8 cellular contexts compared by ENCODE assay signal in genomic region chr6:99602519-99603420, GRCh38. TPM values are rescaled to one million over a fixed set of nuclear protein-coding genes. Genes with fewer than 3 reads are reported as not detected.
DNase-seq lines count a peak whose midpoint lies in the region; ATAC-seq and TF ChIP-seq lines count a peak whose summit lies in the region.

No MANE protein-coding gene starts in this region.

- H3K27ac Mint-ChIP-seq in Caco-2 (ENCODE audit: unreplicated experiment) = no peak overlapping the region
- H3K27ac Mint-ChIP-seq in HFFc6 = no peak overlapping the region
- H3K27ac Mint-ChIP-seq in osteocyte (ENCODE audit: unreplicated experiment) = no peak overlapping the region

- H3K36me3 Mint-ChIP-seq in Caco-2 (ENCODE audit: insufficient read depth, unreplicated experiment) (no peaks in the 10 kb centered on the region), HFFc6 (ENCODE audit: low read depth) (no peaks in the 10 kb centered on the region), osteocyte (ENCODE audit: unreplicated experiment) (no peaks in the 10 kb centered on the region)

- TF ChIP-seq POLR2A in uterus (IDR thresholded peaks at IDR 0.05) = no peak

- DNase-seq in Caco-2 = no peak
- DNase-seq in HFFc6 = no peak
- no peak for DNase-seq in mammary epithelial cell
- DNase-seq in osteocyte (ENCODE audit: extremely low spot score, unreplicated experiment) = no peak
- DNase-seq in HT-29 (ENCODE audit: low spot score) = no peak
- no peak for DNase-seq in uterus
- DNase-seq in PC-3 = no peak
- DNase-seq in DMS79 treated with DMSO at 0.1 percent for 48 hours (lab: John Stamatoyannopoulos, UW) = no peak

- intact Hi-C loops in Caco-2 (cut with micrococcal nuclease; ENCODE audit: unreplicated experiment) (no loop called here), mammary epithelial cell (cut with micrococcal nuclease) (no loop called here), uterus (cut with DNase I; ENCODE audit: low total_unique reads) (no loop called here), PC-3 (cut with micrococcal nuclease) (no loop called here)

- H3K4me3 Mint-ChIP-seq in Caco-2 (ENCODE audit: unreplicated experiment) (peak overlapping the region; percentile 57), HFFc6 (peak overlapping the region; percentile 74), osteocyte (ENCODE audit: unreplicated experiment) (peak overlapping the region; percentile 66)

- H3K9me2 ChIP-seq in PC-3 (replicated peaks; ENCODE audit: low read length) = no peaks in the 10 kb centered on the region

- H3F3A ChIP-seq in PC-3 (ENCODE audit: low read length, unreplicated experiment) = no peaks in the 10 kb centered on the region

- H3K4me3 ChIP-seq in Caco-2 (ENCODE audit: low read depth, low read length) (peak overlapping the region; percentile 26; the same call in 1 of the 2 replicates), mammary epithelial cell (replicated peaks in 1 of 3; ENCODE audit: insufficient read depth in 1 of 3, low read depth in 2 of 3, low read length in 3 of 3) (no peak overlapping the region), uterus (peak overlapping the region in 1 of 2 donors; percentile 13), PC-3 (ENCODE audit: low read length) (no peak overlapping the region)

- 17% methylated on average over 25 of the region's 54 CpGs for WGBS in mammary epithelial cell (ENCODE audit: low coverage, missing lambda C conversion rate)

- H3K27me3 ChIP-seq in Caco-2 (replicated peaks; ENCODE audit: control insufficient read depth, insufficient read depth, low read length) = peaks cover 1% of the 10 kb centered on the region
- H3K27me3 ChIP-seq in mammary epithelial cell (ENCODE audit: insufficient read depth, low read length) = peaks cover 67% of the 10 kb centered on the region
- H3K27me3 ChIP-seq in uterus = peaks cover 17 to 92% of the 10 kb centered on the region in 2 donors
- peaks cover 57% of the 10 kb centered on the region for H3K27me3 ChIP-seq in PC-3 (ENCODE audit: low read length)

- dilution Hi-C loops in mammary epithelial cell (cut with HindIII; ENCODE audit: low sequenced_read_pairs) = no loop called here

- H3K4me1 ChIP-seq in Caco-2 (no peaks in the 10 kb centered on the region), mammary epithelial cell (ENCODE audit: insufficient read depth, low read length) (peaks cover 7% of the 10 kb centered on the region), uterus (peaks cover 0 to 14% of the 10 kb centered on the region in 2 donors), PC-3 (ENCODE audit: insufficient read depth, low read length) (no peaks in the 10 kb centered on the region)

- no peak for TF ChIP-seq CTCF in Caco-2 (IDR thresholded peaks at IDR 0.05; ENCODE audit: insufficient read depth in 1 of 2, low read depth in 1 of 2, low read length in 1 of 2, severe bottlenecking in 1 of 2, unreplicated experiment in 1 of 2)
- no peak for TF ChIP-seq CTCF in HFFc6 (IDR thresholded peaks at IDR 0.05)
- TF ChIP-seq CTCF in mammary epithelial cell (conservative IDR thresholded peaks at IDR 0.05 in 1 of 2, IDR thresholded peaks at IDR 0.05 in 1 of 2; ENCODE audit: extremely low read depth in 1 of 2, insufficient read depth in 1 of 2, low read depth in 1 of 2, low read length in 2 of 2) = no peak
- no peak for TF ChIP-seq CTCF in osteocyte (IDR thresholded peaks at IDR 0.05)
- no peak for TF ChIP-seq CTCF in uterus (IDR thresholded peaks at IDR 0.05)
- no peak for TF ChIP-seq CTCF in PC-3 (conservative IDR thresholded peaks at IDR 0.05; ENCODE audit: low read depth, low read length)

- in situ Hi-C loops in mammary epithelial cell (cut with MboI; ENCODE audit: low sequenced_read_pairs in 2 of 2) = no loop called here

- H3K9me3 Mint-ChIP-seq in Caco-2 (ENCODE audit: unreplicated experiment) = no peaks in the 10 kb centered on the region
- H3K9me3 Mint-ChIP-seq in HFFc6 = no peaks in the 10 kb centered on the region
- no peaks in the 10 kb centered on the region for H3K9me3 Mint-ChIP-seq in osteocyte (ENCODE audit: unreplicated experiment)

- H3K27me3 Mint-ChIP-seq in Caco-2 (ENCODE audit: insufficient read depth, unreplicated experiment) (peaks cover 38% of the 10 kb centered on the region), HFFc6 (ENCODE audit: insufficient read depth) (peaks cover 73% of the 10 kb centered on the region), osteocyte (ENCODE audit: unreplicated experiment) (peaks cover 96% of the 10 kb centered on the region)

- no peaks in the 10 kb centered on the region for H3K4me1 Mint-ChIP-seq in Caco-2 (ENCODE audit: low read depth, unreplicated experiment)
- peaks cover 7% of the 10 kb centered on the region for H3K4me1 Mint-ChIP-seq in HFFc6 (ENCODE audit: low read depth)
- H3K4me1 Mint-ChIP-seq in osteocyte (ENCODE audit: unreplicated experiment) = peaks cover 29% of the 10 kb centered on the region

- POLR2A ChIA-PET in Caco-2 (lab: Charles Lee) (no interaction called here), PC-3 (lab: Charles Lee; ENCODE audit: unreplicated experiment) (no interaction called here)

- H4K20me1 ChIP-seq in mammary epithelial cell (ENCODE audit: insufficient read depth, low read length) (no peaks in the 10 kb centered on the region), PC-3 (ENCODE audit: low read length) (no peaks in the 10 kb centered on the region)

- H2AFZ ChIP-seq in mammary epithelial cell (ENCODE audit: low read depth, low read length) (no peak overlapping the region), PC-3 (ENCODE audit: low read length) (no peak overlapping the region)

- BruUV-seq in Caco-2 (replicated peaks; lab: Mats Ljungman, UMichigan) (no TSS peak), mammary epithelial cell (replicated peaks; lab: Mats Ljungman, UMichigan) (no TSS peak), PC-3 (replicated peaks; lab: Mats Ljungman, UMichigan) (no TSS peak)

- H3K27ac ChIP-seq in mammary epithelial cell (ENCODE audit: insufficient read depth, low read depth, low read length) = no peak overlapping the region
- no peak overlapping the region for H3K27ac ChIP-seq in uterus
- H3K27ac ChIP-seq in PC-3 (ENCODE audit: low read length) = no peak overlapping the region

- ATAC-seq in PC-3 = no peak

- H3K36me3 ChIP-seq in Caco-2 (ENCODE audit: control insufficient read depth, insufficient read depth, low read length) (no peaks in the 10 kb centered on the region), mammary epithelial cell (ENCODE audit: insufficient read depth, low read length) (no peaks in the 10 kb centered on the region), uterus (no peaks in the 10 kb centered on the region), PC-3 (ENCODE audit: low read depth, low read length) (no peaks in the 10 kb centered on the region)

- no peaks in the 10 kb centered on the region for H3K9me3 ChIP-seq in Caco-2
- no peaks in the 10 kb centered on the region for H3K9me3 ChIP-seq in mammary epithelial cell (replicated peaks; ENCODE audit: insufficient read depth, low read length)
- H3K9me3 ChIP-seq in uterus = no peaks in the 10 kb centered on the region
- no peaks in the 10 kb centered on the region for H3K9me3 ChIP-seq in PC-3 (ENCODE audit: low read length)

- CTCF ChIA-PET in Caco-2 (lab: Charles Lee) = no interaction called here
- CTCF ChIA-PET in mammary epithelial cell (lab: Charles Lee; ENCODE audit: low non-redundant PET) = no interaction called here
- CTCF ChIA-PET in PC-3 (lab: Charles Lee) = no interaction called here

- H3K9ac ChIP-seq in mammary epithelial cell (ENCODE audit: insufficient read depth, low read length) (no peak overlapping the region), PC-3 (ENCODE audit: low read length) (no peak overlapping the region)

- H3K4me2 ChIP-seq in mammary epithelial cell (ENCODE audit: insufficient read depth, low read depth, low read length) (peak overlapping the region; percentile 42), PC-3 (ENCODE audit: low read length) (no peak overlapping the region)

- H3K79me2 ChIP-seq in mammary epithelial cell (ENCODE audit: insufficient read depth, low read length) (no peaks in the 10 kb centered on the region), PC-3 (ENCODE audit: low read length) (no peaks in the 10 kb centered on the region)

RNA-seq across cellular contexts. Expression of gene PRDM13, which starts 3.9 kb away (rescaled TPM):
- total RNA-seq in Caco-2 (2022) (0.41 and 0.44 TPM in 2 replicates), mammary epithelial cell (not detected), osteocyte (not detected in 2 replicates), uterus (not detected), PC-3 (2014; rRNA removed) (not detected in 2 replicates)
- total RNA-seq in HFFc6 (2021; fragmentation: NEBNext Ultra II Directional; extraction: Animal tissue kit (Norgen Biotek cat#: 25700)) = not detected
- not detected for polyA plus RNA-seq in mammary epithelial cell
- not detected for polyA minus RNA-seq in mammary epithelial cell
- not detected in 2 replicates for total RNA-seq in HT-29 (2014; rRNA removed; shearing (Covaris generic))

RNA-seq across cellular contexts. Expression of gene CCNC, which starts 34.3 kb away (rescaled TPM):
- total RNA-seq in Caco-2 (2022) (93.1 and 94.6 TPM in 2 replicates), mammary epithelial cell (100 to 1,000 TPM in 1 of 2 donors, 10 to 100 TPM in 1; 79.3 to 130 TPM), osteocyte (34.6 and 35.9 TPM in 2 replicates), uterus (10 to 100 TPM; 48.4 to 97.0 (median 54.8) TPM), PC-3 (2014; rRNA removed) (53.7 and 69.3 TPM in 2 replicates)
- 10 to 100 TPM; 40.9 to 46.3 (median 43.1) TPM for total RNA-seq in HFFc6 (2021; fragmentation: NEBNext Ultra II Directional; extraction: Animal tissue kit (Norgen Biotek cat#: 25700))
- 54.5 TPM for polyA plus RNA-seq in mammary epithelial cell
- 55.3 TPM for polyA minus RNA-seq in mammary epithelial cell
- 46.8 and 49.4 TPM in 2 replicates for total RNA-seq in HT-29 (2014; rRNA removed; shearing (Covaris generic))
